ENCODE assay signal across 1 cellular context in the genomic region with DNA sequence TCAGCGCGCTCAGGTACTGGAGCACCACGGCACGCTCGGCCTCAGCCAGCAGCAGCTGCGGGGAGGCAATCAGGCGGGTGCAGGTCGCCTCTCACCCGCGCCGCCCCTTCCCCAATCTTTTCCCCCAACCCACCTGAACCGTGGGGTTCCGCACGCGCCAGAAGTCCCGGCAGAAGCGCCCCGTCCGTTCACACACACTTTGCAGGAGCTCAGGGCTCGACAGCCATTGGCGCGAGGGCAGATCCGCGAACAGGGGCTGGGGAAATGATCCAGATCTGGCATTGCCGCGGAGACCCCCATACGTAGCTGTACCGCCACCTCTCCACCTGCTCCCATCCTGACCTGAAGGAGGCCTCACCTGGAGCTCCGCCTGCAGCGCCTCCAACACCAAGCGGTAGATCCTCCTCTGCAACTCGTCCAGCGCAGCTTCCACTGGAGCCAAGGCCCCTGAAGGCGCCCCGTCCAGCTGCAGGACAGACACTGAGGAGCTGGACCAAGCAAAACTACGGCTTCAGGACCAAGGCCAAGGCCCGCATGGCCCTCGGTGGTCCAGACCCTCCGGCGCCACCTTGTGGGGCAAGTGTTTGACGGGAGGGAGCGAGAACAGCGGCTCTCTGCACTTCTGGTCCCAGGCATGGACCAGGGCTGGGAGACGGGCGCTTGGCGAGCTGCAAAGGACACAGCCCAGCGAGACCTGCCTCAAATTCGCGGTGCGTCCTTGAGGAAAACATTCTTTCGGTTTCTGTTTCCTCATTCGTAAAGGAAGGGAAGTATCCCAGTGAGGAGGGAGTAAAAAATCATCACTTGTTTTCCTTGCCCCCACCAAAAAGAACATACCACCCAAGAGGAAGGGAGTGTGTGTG.
TF ChIP-seq lines count a peak whose summit lies in the region.

No MANE protein-coding gene starts in this region.

TF ChIP-seq in HepG2, 621 proteins besides CTCF, POLR2A, EP300 and RAD21 (continued from another document and continues in another):
- TF ChIP-seq, protein P1, sequence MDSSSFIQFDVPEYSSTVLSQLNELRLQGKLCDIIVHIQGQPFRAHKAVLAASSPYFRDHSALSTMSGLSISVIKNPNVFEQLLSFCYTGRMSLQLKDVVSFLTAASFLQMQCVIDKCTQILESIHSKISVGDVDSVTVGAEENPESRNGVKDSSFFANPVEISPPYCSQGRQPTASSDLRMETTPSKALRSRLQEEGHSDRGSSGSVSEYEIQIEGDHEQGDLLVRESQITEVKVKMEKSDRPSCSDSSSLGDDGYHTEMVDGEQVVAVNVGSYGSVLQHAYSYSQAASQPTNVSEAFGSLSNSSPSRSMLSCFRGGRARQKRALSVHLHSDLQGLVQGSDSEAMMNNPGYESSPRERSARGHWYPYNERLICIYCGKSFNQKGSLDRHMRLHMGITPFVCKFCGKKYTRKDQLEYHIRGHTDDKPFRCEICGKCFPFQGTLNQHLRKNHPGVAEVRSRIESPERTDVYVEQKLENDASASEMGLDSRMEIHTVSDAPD (CRISPR knock-in tag; IDR thresholded peaks at IDR 0.05): no peak
- TF ChIP-seq BHLHE40 (IDR thresholded peaks at IDR 0.05; ENCODE audit: low read length) (peak; percentile 53; the same call in 1 of the 2 replicates), RARG (CRISPR knock-in tag; IDR thresholded peaks at IDR 0.05; ENCODE audit: low read depth) (no peak), HNRNPL (IDR thresholded peaks at IDR 0.05; ENCODE audit: low read depth, low read length) (0 out of 2 replicates have a peak, but pooled peaks have one; percentile 53), XBP1 (CRISPR knock-in tag; IDR thresholded peaks at IDR 0.05) (no peak), FLYWCH1 (CRISPR knock-in tag; IDR thresholded peaks at IDR 0.05) (peak; percentile 69; the same call in 1 of the 2 replicates), CEBPB (IDR thresholded peaks at IDR 0.05; ENCODE audit: borderline replicate concordance, low read depth, low read length) (no peak), ELF4 (CRISPR knock-in tag; IDR thresholded peaks at IDR 0.05; ENCODE audit: borderline replicate concordance) (no peak), IRX3 (CRISPR knock-in tag; IDR thresholded peaks at IDR 0.05; ENCODE audit: borderline replicate concordance, low read depth) (no peak; the same call in 1 of the 2 replicates), KMT2A (CRISPR knock-in tag; IDR thresholded peaks at IDR 0.05) (no peak; the same call in 1 of the 2 replicates), ZNF333 (CRISPR knock-in tag; IDR thresholded peaks at IDR 0.05; ENCODE audit: borderline replicate concordance) (peak; percentile 95; the same call in 1 of the 2 replicates), MYC (CRISPR knock-in tag; IDR thresholded peaks at IDR 0.05; ENCODE audit: borderline replicate concordance) (peak; percentile 94)
- TF ChIP-seq, protein P2, sequence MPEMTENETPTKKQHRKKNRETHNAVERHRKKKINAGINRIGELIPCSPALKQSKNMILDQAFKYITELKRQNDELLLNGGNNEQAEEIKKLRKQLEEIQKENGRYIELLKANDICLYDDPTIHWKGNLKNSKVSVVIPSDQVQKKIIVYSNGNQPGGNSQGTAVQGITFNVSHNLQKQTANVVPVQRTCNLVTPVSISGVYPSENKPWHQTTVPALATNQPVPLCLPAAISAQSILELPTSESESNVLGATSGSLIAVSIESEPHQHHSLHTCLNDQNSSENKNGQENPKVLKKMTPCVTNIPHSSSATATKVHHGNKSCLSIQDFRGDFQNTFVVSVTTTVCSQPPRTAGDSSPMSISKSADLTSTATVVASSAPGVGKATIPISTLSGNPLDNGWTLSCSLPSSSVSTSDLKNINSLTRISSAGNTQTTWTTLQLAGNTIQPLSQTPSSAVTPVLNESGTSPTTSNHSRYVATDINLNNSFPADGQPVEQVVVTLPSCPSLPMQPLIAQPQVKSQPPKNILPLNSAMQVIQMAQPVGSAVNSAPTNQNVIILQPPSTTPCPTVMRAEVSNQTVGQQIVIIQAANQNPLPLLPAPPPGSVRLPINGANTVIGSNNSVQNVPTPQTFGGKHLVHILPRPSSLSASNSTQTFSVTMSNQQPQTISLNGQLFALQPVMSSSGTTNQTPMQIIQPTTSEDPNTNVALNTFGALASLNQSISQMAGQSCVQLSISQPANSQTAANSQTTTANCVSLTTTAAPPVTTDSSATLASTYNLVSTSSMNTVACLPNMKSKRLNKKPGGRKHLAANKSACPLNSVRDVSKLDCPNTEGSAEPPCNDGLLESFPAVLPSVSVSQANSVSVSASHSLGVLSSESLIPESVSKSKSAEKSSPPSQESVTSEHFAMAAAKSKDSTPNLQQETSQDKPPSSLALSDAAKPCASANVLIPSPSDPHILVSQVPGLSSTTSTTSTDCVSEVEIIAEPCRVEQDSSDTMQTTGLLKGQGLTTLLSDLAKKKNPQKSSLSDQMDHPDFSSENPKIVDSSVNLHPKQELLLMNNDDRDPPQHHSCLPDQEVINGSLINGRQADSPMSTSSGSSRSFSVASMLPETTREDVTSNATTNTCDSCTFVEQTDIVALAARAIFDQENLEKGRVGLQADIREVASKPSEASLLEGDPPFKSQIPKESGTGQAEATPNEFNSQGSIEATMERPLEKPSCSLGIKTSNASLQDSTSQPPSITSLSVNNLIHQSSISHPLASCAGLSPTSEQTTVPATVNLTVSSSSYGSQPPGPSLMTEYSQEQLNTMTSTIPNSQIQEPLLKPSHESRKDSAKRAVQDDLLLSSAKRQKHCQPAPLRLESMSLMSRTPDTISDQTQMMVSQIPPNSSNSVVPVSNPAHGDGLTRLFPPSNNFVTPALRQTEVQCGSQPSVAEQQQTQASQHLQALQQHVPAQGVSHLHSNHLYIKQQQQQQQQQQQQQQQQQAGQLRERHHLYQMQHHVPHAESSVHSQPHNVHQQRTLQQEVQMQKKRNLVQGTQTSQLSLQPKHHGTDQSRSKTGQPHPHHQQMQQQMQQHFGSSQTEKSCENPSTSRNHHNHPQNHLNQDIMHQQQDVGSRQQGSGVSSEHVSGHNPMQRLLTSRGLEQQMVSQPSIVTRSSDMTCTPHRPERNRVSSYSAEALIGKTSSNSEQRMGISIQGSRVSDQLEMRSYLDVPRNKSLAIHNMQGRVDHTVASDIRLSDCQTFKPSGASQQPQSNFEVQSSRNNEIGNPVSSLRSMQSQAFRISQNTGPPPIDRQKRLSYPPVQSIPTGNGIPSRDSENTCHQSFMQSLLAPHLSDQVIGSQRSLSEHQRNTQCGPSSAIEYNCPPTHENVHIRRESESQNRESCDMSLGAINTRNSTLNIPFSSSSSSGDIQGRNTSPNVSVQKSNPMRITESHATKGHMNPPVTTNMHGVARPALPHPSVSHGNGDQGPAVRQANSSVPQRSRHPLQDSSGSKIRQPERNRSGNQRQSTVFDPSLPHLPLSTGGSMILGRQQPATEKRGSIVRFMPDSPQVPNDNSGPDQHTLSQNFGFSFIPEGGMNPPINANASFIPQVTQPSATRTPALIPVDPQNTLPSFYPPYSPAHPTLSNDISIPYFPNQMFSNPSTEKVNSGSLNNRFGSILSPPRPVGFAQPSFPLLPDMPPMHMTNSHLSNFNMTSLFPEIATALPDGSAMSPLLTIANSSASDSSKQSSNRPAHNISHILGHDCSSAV (CRISPR knock-in tag; IDR thresholded peaks at IDR 0.05; ENCODE audit: borderline replicate concordance): no peak
- TF ChIP-seq, protein P3, sequence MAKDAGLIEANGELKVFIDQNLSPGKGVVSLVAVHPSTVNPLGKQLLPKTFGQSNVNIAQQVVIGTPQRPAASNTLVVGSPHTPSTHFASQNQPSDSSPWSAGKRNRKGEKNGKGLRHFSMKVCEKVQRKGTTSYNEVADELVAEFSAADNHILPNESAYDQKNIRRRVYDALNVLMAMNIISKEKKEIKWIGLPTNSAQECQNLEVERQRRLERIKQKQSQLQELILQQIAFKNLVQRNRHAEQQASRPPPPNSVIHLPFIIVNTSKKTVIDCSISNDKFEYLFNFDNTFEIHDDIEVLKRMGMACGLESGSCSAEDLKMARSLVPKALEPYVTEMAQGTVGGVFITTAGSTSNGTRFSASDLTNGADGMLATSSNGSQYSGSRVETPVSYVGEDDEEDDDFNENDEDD (CRISPR knock-in tag; IDR thresholded peaks at IDR 0.05; ENCODE audit: borderline replicate concordance): peak; percentile 75; the same call in 1 of the 2 replicates
- TF ChIP-seq, protein P4, sequence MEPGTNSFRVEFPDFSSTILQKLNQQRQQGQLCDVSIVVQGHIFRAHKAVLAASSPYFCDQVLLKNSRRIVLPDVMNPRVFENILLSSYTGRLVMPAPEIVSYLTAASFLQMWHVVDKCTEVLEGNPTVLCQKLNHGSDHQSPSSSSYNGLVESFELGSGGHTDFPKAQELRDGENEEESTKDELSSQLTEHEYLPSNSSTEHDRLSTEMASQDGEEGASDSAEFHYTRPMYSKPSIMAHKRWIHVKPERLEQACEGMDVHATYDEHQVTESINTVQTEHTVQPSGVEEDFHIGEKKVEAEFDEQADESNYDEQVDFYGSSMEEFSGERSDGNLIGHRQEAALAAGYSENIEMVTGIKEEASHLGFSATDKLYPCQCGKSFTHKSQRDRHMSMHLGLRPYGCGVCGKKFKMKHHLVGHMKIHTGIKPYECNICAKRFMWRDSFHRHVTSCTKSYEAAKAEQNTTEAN (CRISPR knock-in tag; conservative IDR thresholded peaks at IDR 0.05): peak; percentile 55; the same call in 1 of the 2 replicates
- TF ChIP-seq, protein P5, sequence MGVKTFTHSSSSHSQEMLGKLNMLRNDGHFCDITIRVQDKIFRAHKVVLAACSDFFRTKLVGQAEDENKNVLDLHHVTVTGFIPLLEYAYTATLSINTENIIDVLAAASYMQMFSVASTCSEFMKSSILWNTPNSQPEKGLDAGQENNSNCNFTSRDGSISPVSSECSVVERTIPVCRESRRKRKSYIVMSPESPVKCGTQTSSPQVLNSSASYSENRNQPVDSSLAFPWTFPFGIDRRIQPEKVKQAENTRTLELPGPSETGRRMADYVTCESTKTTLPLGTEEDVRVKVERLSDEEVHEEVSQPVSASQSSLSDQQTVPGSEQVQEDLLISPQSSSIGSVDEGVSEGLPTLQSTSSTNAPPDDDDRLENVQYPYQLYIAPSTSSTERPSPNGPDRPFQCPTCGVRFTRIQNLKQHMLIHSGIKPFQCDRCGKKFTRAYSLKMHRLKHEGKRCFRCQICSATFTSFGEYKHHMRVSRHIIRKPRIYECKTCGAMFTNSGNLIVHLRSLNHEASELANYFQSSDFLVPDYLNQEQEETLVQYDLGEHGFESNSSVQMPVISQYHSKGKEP (CRISPR knock-in tag; IDR thresholded peaks at IDR 0.05): peak; percentile 81; the same call in 1 of the 2 replicates
- TF ChIP-seq, protein P6, sequence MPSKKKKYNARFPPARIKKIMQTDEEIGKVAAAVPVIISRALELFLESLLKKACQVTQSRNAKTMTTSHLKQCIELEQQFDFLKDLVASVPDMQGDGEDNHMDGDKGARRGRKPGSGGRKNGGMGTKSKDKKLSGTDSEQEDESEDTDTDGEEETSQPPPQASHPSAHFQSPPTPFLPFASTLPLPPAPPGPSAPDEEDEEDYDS (CRISPR knock-in tag; IDR thresholded peaks at IDR 0.05): peak; percentile 81
- TF ChIP-seq, protein P7, sequence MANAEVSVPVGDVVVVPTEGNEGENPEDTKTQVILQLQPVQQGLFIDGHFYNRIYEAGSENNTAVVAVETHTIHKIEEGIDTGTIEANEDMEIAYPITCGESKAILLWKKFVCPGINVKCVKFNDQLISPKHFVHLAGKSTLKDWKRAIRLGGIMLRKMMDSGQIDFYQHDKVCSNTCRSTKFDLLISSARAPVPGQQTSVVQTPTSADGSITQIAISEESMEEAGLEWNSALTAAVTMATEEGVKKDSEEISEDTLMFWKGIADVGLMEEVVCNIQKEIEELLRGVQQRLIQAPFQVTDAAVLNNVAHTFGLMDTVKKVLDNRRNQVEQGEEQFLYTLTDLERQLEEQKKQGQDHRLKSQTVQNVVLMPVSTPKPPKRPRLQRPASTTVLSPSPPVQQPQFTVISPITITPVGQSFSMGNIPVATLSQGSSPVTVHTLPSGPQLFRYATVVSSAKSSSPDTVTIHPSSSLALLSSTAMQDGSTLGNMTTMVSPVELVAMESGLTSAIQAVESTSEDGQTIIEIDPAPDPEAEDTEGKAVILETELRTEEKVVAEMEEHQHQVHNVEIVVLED (CRISPR knock-in tag; IDR thresholded peaks at IDR 0.05; ENCODE audit: borderline replicate concordance): peak; percentile 75
- TF ChIP-seq, protein P8, sequence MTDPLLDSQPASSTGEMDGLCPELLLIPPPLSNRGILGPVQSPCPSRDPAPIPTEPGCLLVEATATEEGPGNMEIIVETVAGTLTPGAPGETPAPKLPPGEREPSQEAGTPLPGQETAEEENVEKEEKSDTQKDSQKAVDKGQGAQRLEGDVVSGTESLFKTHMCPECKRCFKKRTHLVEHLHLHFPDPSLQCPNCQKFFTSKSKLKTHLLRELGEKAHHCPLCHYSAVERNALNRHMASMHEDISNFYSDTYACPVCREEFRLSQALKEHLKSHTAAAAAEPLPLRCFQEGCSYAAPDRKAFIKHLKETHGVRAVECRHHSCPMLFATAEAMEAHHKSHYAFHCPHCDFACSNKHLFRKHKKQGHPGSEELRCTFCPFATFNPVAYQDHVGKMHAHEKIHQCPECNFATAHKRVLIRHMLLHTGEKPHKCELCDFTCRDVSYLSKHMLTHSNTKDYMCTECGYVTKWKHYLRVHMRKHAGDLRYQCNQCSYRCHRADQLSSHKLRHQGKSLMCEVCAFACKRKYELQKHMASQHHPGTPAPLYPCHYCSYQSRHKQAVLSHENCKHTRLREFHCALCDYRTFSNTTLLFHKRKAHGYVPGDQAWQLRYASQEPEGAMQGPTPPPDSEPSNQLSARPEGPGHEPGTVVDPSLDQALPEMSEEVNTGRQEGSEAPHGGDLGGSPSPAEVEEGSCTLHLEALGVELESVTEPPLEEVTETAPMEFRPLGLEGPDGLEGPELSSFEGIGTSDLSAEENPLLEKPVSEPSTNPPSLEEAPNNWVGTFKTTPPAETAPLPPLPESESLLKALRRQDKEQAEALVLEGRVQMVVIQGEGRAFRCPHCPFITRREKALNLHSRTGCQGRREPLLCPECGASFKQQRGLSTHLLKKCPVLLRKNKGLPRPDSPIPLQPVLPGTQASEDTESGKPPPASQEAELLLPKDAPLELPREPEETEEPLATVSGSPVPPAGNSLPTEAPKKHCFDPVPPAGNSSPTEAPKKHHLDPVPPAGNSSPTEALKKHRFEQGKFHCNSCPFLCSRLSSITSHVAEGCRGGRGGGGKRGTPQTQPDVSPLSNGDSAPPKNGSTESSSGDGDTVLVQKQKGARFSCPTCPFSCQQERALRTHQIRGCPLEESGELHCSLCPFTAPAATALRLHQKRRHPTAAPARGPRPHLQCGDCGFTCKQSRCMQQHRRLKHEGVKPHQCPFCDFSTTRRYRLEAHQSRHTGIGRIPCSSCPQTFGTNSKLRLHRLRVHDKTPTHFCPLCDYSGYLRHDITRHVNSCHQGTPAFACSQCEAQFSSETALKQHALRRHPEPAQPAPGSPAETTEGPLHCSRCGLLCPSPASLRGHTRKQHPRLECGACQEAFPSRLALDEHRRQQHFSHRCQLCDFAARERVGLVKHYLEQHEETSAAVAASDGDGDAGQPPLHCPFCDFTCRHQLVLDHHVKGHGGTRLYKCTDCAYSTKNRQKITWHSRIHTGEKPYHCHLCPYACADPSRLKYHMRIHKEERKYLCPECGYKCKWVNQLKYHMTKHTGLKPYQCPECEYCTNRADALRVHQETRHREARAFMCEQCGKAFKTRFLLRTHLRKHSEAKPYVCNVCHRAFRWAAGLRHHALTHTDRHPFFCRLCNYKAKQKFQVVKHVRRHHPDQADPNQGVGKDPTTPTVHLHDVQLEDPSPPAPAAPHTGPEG (CRISPR knock-in tag; IDR thresholded peaks at IDR 0.05): peak; percentile 84; the same call in 1 of the 2 replicates
